ENCODE assay signal across 8 cellular contexts in the genomic region with DNA sequence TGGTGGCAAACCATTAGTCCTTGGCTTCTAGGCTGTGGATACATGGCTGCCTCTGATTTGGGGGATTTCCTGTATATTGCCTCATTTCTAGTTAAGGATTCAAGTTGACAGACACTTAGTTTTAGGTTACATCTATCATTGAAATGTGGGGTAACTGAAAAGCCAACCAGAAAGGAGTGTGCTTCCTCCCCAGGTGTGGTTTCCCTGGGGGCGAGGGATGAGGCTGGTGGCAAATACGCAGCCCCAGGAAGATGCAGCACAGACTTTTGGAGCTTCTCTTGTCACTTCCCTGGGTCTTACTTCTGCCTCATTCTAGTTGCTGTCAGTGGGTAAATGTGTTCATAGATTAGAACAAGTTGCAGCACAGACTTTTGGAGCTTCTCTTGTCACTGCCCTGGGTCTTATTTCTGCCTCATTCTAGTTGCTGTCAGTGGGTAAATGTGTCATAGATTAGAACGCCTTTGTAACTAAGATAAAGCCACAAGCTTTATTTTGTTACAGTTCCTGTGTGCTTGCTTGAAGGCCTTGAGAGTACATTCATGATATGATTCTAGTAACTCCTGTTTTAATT.
DNase-seq lines count a peak whose midpoint lies in the region; ATAC-seq and TF ChIP-seq lines count a peak whose summit lies in the region.

No MANE protein-coding gene starts in this region.

- peaks cover 5 to 7% of the 10 kb centered on the region in 2 donors for H3K9me3 Mint-ChIP-seq in stimulated activated naive CD8-positive, alpha-beta T cell treated with anti-CD3 and anti-CD28 coated beads, Interleukin-15, amount 100 ng/mL, for 72 hours

- no peaks in the 10 kb centered on the region for H3F3A ChIP-seq in PC-9 (ENCODE audit: insufficient read depth, low read depth)

- CTCF ChIA-PET in PC-9 (lab: Charles Lee), result no interaction called here

- POLR2A ChIA-PET in PC-9 (lab: Charles Lee; ENCODE audit: unreplicated experiment), result no interaction called here

- H3K9me3 ChIP-seq in cardiac muscle cell (ENCODE audit: low read depth) (no peaks in the 10 kb centered on the region), PC-9 (ENCODE audit: insufficient read depth, low read depth) (no peaks in the 10 kb centered on the region)

- H3K27ac ChIP-seq in cardiac muscle cell (peak overlapping the region; percentile 59), PC-9 (no peak overlapping the region)

- ATAC-seq in stimulated activated naive CD8-positive, alpha-beta T cell treated with anti-CD3 and anti-CD28 coated beads, Interleukin-15, amount 100 ng/mL, for 72 hours, result peak; percentile 83
- no peak for ATAC-seq in GM19455 (IDR thresholded peaks at IDR 0.05; ENCODE audit: unreplicated experiment)
- ATAC-seq in HG02571 (IDR thresholded peaks at IDR 0.05; ENCODE audit: unreplicated experiment), result no peak

- H3K4me2 ChIP-seq in PC-9, result no peak overlapping the region

- H3K4me3 ChIP-seq in cardiac muscle cell (no peak overlapping the region), PC-9 (no peak overlapping the region)

- H3K4me3 Mint-ChIP-seq in stimulated activated naive CD8-positive, alpha-beta T cell treated with anti-CD3 and anti-CD28 coated beads, Interleukin-15, amount 100 ng/mL, for 72 hours, result peak overlapping the region; percentile 42 to 61

- peak; percentile 32 to 33 for DNase-seq in Kasumi-1 (lab: John Stamatoyannopoulos, UW)
- peak; percentile 28 for DNase-seq in activated T-cell treated with anti-CD3 and anti-CD28 coated beads for 24 hours (ENCODE audit: low read depth)
- DNase-seq in cardiac muscle cell (ENCODE audit: low read depth in 1 of 2, low spot score in 1 of 2), result peak; percentile 50 to 62
- peak; percentile 55 to 76 for DNase-seq in stimulated activated naive CD8-positive, alpha-beta T cell treated with anti-CD3 and anti-CD28 coated beads, Interleukin-15, amount 100 ng/mL, for 72 hours
- DNase-seq in PC-9, result no peak
- no peak for DNase-seq in GM19238 (ENCODE audit: insufficient read length, low spot score)

- peaks cover 43% of the 10 kb centered on the region for H3K4me1 ChIP-seq in cardiac muscle cell (ENCODE audit: low read depth)
- 0 out of 2 replicates have a peak, but pooled peaks cover 9% of the 10 kb centered on the region for H3K4me1 ChIP-seq in PC-9 (replicated peaks; ENCODE audit: insufficient read depth)

- H4K20me1 ChIP-seq in PC-9 (ENCODE audit: insufficient read depth), result no peaks in the 10 kb centered on the region

- H3K27me3 Mint-ChIP-seq in stimulated activated naive CD8-positive, alpha-beta T cell treated with anti-CD3 and anti-CD28 coated beads, Interleukin-15, amount 100 ng/mL, for 72 hours, result no peaks in the 10 kb centered on the region

- H3K27me3 ChIP-seq in cardiac muscle cell, result no peaks in the 10 kb centered on the region
- no peaks in the 10 kb centered on the region for H3K27me3 ChIP-seq in PC-9 (ENCODE audit: insufficient read depth, low read depth)

- intact Hi-C loops in PC-9 (cut with micrococcal nuclease; ENCODE audit: unreplicated experiment), result no loop called here

- no peaks in the 10 kb centered on the region for H3K79me2 ChIP-seq in PC-9 (ENCODE audit: low read depth)

- no peaks in the 10 kb centered on the region for H3K36me3 ChIP-seq in cardiac muscle cell
- H3K36me3 ChIP-seq in PC-9 (ENCODE audit: low read depth), result no peaks in the 10 kb centered on the region

- no TSS peak for BruUV-seq in PC-9 (replicated peaks; lab: Mats Ljungman, UMichigan)

- peak overlapping the region; percentile 98 to 99 for H3K27ac Mint-ChIP-seq in stimulated activated naive CD8-positive, alpha-beta T cell treated with anti-CD3 and anti-CD28 coated beads, Interleukin-15, amount 100 ng/mL, for 72 hours

- TF ChIP-seq CTCF in cardiac muscle cell (IDR thresholded peaks at IDR 0.05; ENCODE audit: low read depth, low read length), result no peak
- no peak for TF ChIP-seq CTCF in PC-9 (conservative IDR thresholded peaks at IDR 0.05)

- peaks cover 59% of the 10 kb centered on the region for H3K4me1 Mint-ChIP-seq in stimulated activated naive CD8-positive, alpha-beta T cell treated with anti-CD3 and anti-CD28 coated beads, Interleukin-15, amount 100 ng/mL, for 72 hours

- H3K9me2 ChIP-seq in PC-9 (ENCODE audit: insufficient read depth), result no peaks in the 10 kb centered on the region

- H2AFZ ChIP-seq in PC-9, result no peak overlapping the region

Comparison
In these comparisons a context has a peak if more than half of its experiments do, and no peak if none do; other contexts are left out.
1. DNase-seq: peak in Kasumi-1 (2 of 2), activated T-cell treated with anti-CD3 and anti-CD28 coated beads for 24 hours (single experiment), cardiac muscle cell (2 of 2) and stimulated activated naive CD8-positive, alpha-beta T cell treated with anti-CD3 and anti-CD28 coated beads, Interleukin-15, amount 100 ng/mL, for 72 hours (2 of 2); none in PC-9 (0 of 2) and GM19238 (single experiment).